In genomic region chr18:2976733-2977132, GRCh38 we compare ENCODE assay signal across 9 cellular contexts. TPM values are rescaled to one million over a fixed set of nuclear protein-coding genes. Genes with fewer than 3 reads are reported as not detected.
DNase-seq lines count a peak whose midpoint lies in the region; ATAC-seq, FAIRE-seq and TF ChIP-seq lines count a peak whose summit lies in the region.
"Had no signal": no experiment of that assay in that cellular context is flagged by ENCODE, and none has a peak within 500 bp of the region (broad histone marks: within the 10 kb centered on the region; RNA-seq: fewer than 3 reads in every experiment).

No MANE protein-coding gene starts in this region.

- in situ Hi-C loops in K562 (cut with MboI), result no loop called here

- ATAC-seq in K562 (peak; percentile 18; the same call in 2 of the 3 replicates), GM21381 (IDR thresholded peaks at IDR 0.05; ENCODE audit: unreplicated experiment) (no peak), HG02798 (IDR thresholded peaks at IDR 0.05; ENCODE audit: poor library complexity, unreplicated experiment) (no peak)

- peak overlapping the region; percentile 83 to 94 (median 92) for H3K27ac Mint-ChIP-seq in CD4-positive, alpha-beta memory T cell
- H3K27ac Mint-ChIP-seq in nephron, result peak overlapping the region in 2 of 3 experiments; percentile 55 to 90

- POLR2A ChIA-PET in CD4-positive, alpha-beta memory T cell (lab: Charles Lee; ENCODE audit: partially characterized antibody), result interaction anchor here (1.1 to 34.6 kb wide), 8 partner anchors 8 to 472 kb away, joined by 3 to 1352 read pairs (median 5); no protein-coding TSS in a partner anchor
- POLR2A ChIA-PET in K562 (lab: Yijun Ruan, JAX), result interaction anchor here (0.6 to 2.2 kb wide), 8 partner anchors 9 to 117 kb away, joined by 3 to 9 read pairs (median 3); no protein-coding TSS in a partner anchor

- H3K27me3 ChIP-seq in ACC112 (ENCODE audit: insufficient read depth, low read length) (no peaks in the 10 kb centered on the region), K562 (ENCODE audit: control insufficient read depth in 2 of 2, insufficient read depth in 2 of 2, low read length in 2 of 2) (no peaks in the 10 kb centered on the region)
- no peaks in the 10 kb centered on the region for H3K27me3 ChIP-seq in CD4-positive, alpha-beta memory T cell (ENCODE audit: insufficient read depth, low read length)

- H3K79me2 ChIP-seq in ACC112 (ENCODE audit: control insufficient read depth, insufficient read depth, low read length, unreplicated experiment) (peaks cover 81% of the 10 kb centered on the region), K562 (ENCODE audit: control insufficient read depth, insufficient read depth, low read length) (peaks cover 91% of the 10 kb centered on the region)

- CTCF ChIA-PET in CD4-positive, alpha-beta memory T cell (lab: Charles Lee; ENCODE audit: partially characterized antibody), result interaction anchor here (0.6 to 5.6 kb wide), 12 partner anchors 9 to 270 kb away, joined by 3 to 81 read pairs (median 5); no protein-coding TSS in a partner anchor
- CTCF ChIA-PET in K562 (lab: Yijun Ruan, JAX; ENCODE audit: low intra/inter-chr PET ratio), result no interaction called here

- H3K9me1 ChIP-seq in K562 (ENCODE audit: control insufficient read depth, insufficient read depth, low read length), result peaks cover 4% of the 10 kb centered on the region

- no peak overlapping the region for H3K4me3 ChIP-seq in ACC112 (ENCODE audit: low read depth, low read length)
- peak overlapping the region in 1 of 2 donors; percentile 14 for H3K4me3 ChIP-seq in CD4-positive, alpha-beta memory T cell (ENCODE audit: low read length in 2 of 2)
- H3K4me3 ChIP-seq in K562, result no peak overlapping the region

- peaks cover 18% of the 10 kb centered on the region for H4K20me1 ChIP-seq in K562 (replicated peaks; ENCODE audit: control insufficient read depth, insufficient read depth, low read length)

- no peak for DNase-seq in CD4-positive, alpha-beta memory T cell
- DNase-seq in K562 (ENCODE audit: extremely low read depth in 1 of 4, low spot score in 3 of 4) (no peak), RCC 7860 (ENCODE audit: low spot score) (no peak)
- DNase-seq: activated CD4-positive, CD25-positive, alpha-beta regulatory T cell treated with anti-CD3 and anti-CD28 coated beads, Interleukin-2, amount 50 U/mL, for 72 hours; NCI-H446 treated with DMSO at 0.1 percent for 48 hours had no signal

- no peak overlapping the region for H3K9ac ChIP-seq in K562 (ENCODE audit: insufficient read depth in 1 of 2, low read depth in 2 of 2, low read length in 2 of 2)

- TF ChIP-seq RAD21 in K562 (CRISPR knock-in tag; conservative IDR thresholded peaks at IDR 0.05 in 1 of 2, IDR thresholded peaks at IDR 0.05 in 1 of 2), result no peak

- H3K36me3 ChIP-seq in ACC112 (ENCODE audit: insufficient read depth, low read length) (0 out of 2 replicates have a peak, but pooled peaks cover 2% of the 10 kb centered on the region), K562 (ENCODE audit: control insufficient read depth, insufficient read depth, low read length) (peaks cover 3% of the 10 kb centered on the region; the same call in 1 of the 3 replicates)
- no peaks in the 10 kb centered on the region for H3K36me3 ChIP-seq in CD4-positive, alpha-beta memory T cell (ENCODE audit: insufficient read depth, low read length)

- BruUV-seq in K562 (replicated peaks; lab: Mats Ljungman, UMichigan), result no TSS peak

- no peak for TF ChIP-seq EP300 in K562 (IDR thresholded peaks at IDR 0.05; ENCODE audit: low read length)

- H3K4me1 ChIP-seq in ACC112 (ENCODE audit: control insufficient read depth, insufficient read depth, low read length, unreplicated experiment) (peaks cover 49% of the 10 kb centered on the region), K562 (replicated peaks in 1 of 2; ENCODE audit: control insufficient read depth in 2 of 2, insufficient read depth in 2 of 2, low read length in 2 of 2) (peaks cover 6 to 43% of the 10 kb centered on the region in 2 experiments; a peak in 4 of 5 replicates)
- H3K4me1 ChIP-seq in CD4-positive, alpha-beta memory T cell (ENCODE audit: insufficient read depth, low read length), result peaks cover 99% of the 10 kb centered on the region

- TF ChIP-seq POLR2A in K562 (conservative IDR thresholded peaks at IDR 0.05), result no peak

- TF ChIP-seq CTCF in K562 (IDR thresholded peaks at IDR 0.05 in 2 of 3, conservative IDR thresholded peaks at IDR 0.05 in 1 of 3; ENCODE audit: insufficient read depth in 2 of 3, low read depth in 1 of 3, low read length in 3 of 3) (no peak), nephron (IDR thresholded peaks at IDR 0.05; ENCODE audit: unreplicated experiment in 3 of 3) (no peak)

- intact Hi-C loops in CD4-positive, alpha-beta memory T cell (cut with micrococcal nuclease), result no loop called here
- intact Hi-C loops in K562 (cut with micrococcal nuclease), result no loop called here

- 45% methylated on average over 4 of the region's 4 CpGs for WGBS in K562 (ENCODE audit: insufficient coverage, low coverage, missing lambda C conversion rate)

- H3K4me2 ChIP-seq in K562 (ENCODE audit: insufficient read depth, low read length), result no peak overlapping the region

- H3K27ac ChIP-seq in ACC112 (ENCODE audit: low read depth, low read length) (peak overlapping the region; percentile 7; the same call in 1 of the 2 replicates), K562 (ENCODE audit: extremely low read depth, low read depth, low read length) (no peak overlapping the region)
- peak overlapping the region; percentile 58 for H3K27ac ChIP-seq in CD4-positive, alpha-beta memory T cell (ENCODE audit: low read depth, low read length)

- peaks cover 62 to 95% (median 74%) of the 10 kb centered on the region in 4 donors for H3K4me1 Mint-ChIP-seq in CD4-positive, alpha-beta memory T cell
- H3K4me1 Mint-ChIP-seq in nephron, result peaks cover 68% of the 10 kb centered on the region

- H3K36me3 Mint-ChIP-seq in CD4-positive, alpha-beta memory T cell, result peaks cover 22 to 45% of the 10 kb centered on the region in 2 donors
- peaks cover 3% of the 10 kb centered on the region for H3K36me3 Mint-ChIP-seq in nephron (ENCODE audit: low read depth)

- no peaks in the 10 kb centered on the region for H3K27me3 Mint-ChIP-seq in CD4-positive, alpha-beta memory T cell
- no peaks in the 10 kb centered on the region for H3K27me3 Mint-ChIP-seq in nephron (ENCODE audit: low read depth)

- no peaks in the 10 kb centered on the region for H3K9me3 ChIP-seq in CD4-positive, alpha-beta memory T cell (ENCODE audit: control insufficient read depth in 1 of 2, low read length in 2 of 2)
- no peaks in the 10 kb centered on the region for H3K9me3 ChIP-seq in K562 (replicated peaks; ENCODE audit: control insufficient read depth, insufficient read depth, low read depth, low read length)

- H3K9me3 Mint-ChIP-seq in CD4-positive, alpha-beta memory T cell, result no peaks in the 10 kb centered on the region
- no peaks in the 10 kb centered on the region for H3K9me3 Mint-ChIP-seq in nephron

- no peak overlapping the region for H2AFZ ChIP-seq in ACC112 (ENCODE audit: low read length, unreplicated experiment)
- no peak overlapping the region for H2AFZ ChIP-seq in K562 (ENCODE audit: low read depth, low read length)

- no peak for FAIRE-seq in K562 (lab: Jason Lieb, UNC)
- FAIRE-seq in RCC 7860 (lab: Jason Lieb, UNC), result no peak

- H3K4me3 Mint-ChIP-seq in CD4-positive, alpha-beta memory T cell, result peak overlapping the region; percentile 50 to 96 (median 72)
- H3K4me3 Mint-ChIP-seq in nephron, result no peak overlapping the region

TF ChIP-seq in K562, 482 proteins besides CTCF, POLR2A, EP300 and RAD21 (continues in another document):
- no peak for TF ChIP-seq USF1 (CRISPR knock-in tag; IDR thresholded peaks at IDR 0.05)

RNA-seq across cellular contexts. Expression of gene LPIN2, which starts 36.2 kb away (rescaled TPM):
- total RNA-seq in CD4-positive, alpha-beta memory T cell, result 100 to 1,000 TPM in 1 of 2 experiments, 10 to 100 TPM in 1; 95.4 to 103 TPM
- 10 to 100 TPM; 53.6 to 96.5 TPM for polyA plus RNA-seq in CD4-positive, alpha-beta memory T cell
- total RNA-seq in K562 (2011; cell fraction: chromatin; rRNA removed; ENCODE audit: low replicate concordance), result 45.6 and 69.6 TPM in 2 replicates
- 29.0 and 29.5 TPM in 2 replicates for total RNA-seq in K562 (2011; cell fraction: nucleolus; rRNA removed)
- total RNA-seq in K562 (2011; cell fraction: nucleoplasm; rRNA removed), result 35.7 and 37.3 TPM in 2 replicates
- total RNA-seq in K562 (2014; rRNA removed) (21.0 and 23.3 TPM in 2 replicates), K562 (2014; rRNA removed; fragmentation: Illumina TruSeq; extraction: Trizol) (20.6 and 23.5 TPM in 2 replicates), K562 (2015; rRNA removed; fragmentation: Illumina TruSeq; extraction: Trizol) (24.3 and 25.3 TPM in 2 replicates), K562 (2021) (26.1 and 31.7 TPM in 2 replicates)
- polyA plus RNA-seq in K562 (2011; rRNA removed) (33.2 and 34.8 TPM in 2 replicates), K562 (2014; fragmentation: Illumina TruSeq; extraction: Trizol) (24.2 and 30.3 TPM in 2 replicates), K562 (2014; fragmentation: Nextera tagmentation; extraction: Ambion mirVana) (1 to 10 TPM; 5.2 to 7.6 TPM), K562 (2014; rRNA removed) (23.0 and 24.6 TPM in 2 replicates)
- 17.2 and 25.7 TPM in 2 replicates for polyA plus RNA-seq in K562 (2011; cell fraction: cytosol; rRNA removed)
- polyA plus RNA-seq in K562 (2011; cell fraction: nucleus; rRNA removed), result 37.4 and 44.9 TPM in 2 replicates
- 18.3 and 28.4 TPM in 2 replicates for polyA plus RNA-seq in K562 (2012)
- 41.5 and 47.0 TPM in 2 replicates for polyA minus RNA-seq in K562 (2011; rRNA and poly(A)+ RNA removed)
- 22.2 and 22.3 TPM in 2 replicates for polyA minus RNA-seq in K562 (2011; cell fraction: cytosol; rRNA and poly(A)+ RNA removed)
- 20.3 and 39.2 TPM in 2 replicates for polyA minus RNA-seq in K562 (2011; cell fraction: nucleus; rRNA and poly(A)+ RNA removed)

Comparison
In these comparisons a context has a peak if more than half of its experiments do, and no peak if none do; other contexts are left out.
1. H3K4me3 Mint-ChIP-seq: peak in CD4-positive, alpha-beta memory T cell (8 of 8); none in nephron (0 of 3).